9 cellular contexts compared by ENCODE assay signal in the genomic region with DNA sequence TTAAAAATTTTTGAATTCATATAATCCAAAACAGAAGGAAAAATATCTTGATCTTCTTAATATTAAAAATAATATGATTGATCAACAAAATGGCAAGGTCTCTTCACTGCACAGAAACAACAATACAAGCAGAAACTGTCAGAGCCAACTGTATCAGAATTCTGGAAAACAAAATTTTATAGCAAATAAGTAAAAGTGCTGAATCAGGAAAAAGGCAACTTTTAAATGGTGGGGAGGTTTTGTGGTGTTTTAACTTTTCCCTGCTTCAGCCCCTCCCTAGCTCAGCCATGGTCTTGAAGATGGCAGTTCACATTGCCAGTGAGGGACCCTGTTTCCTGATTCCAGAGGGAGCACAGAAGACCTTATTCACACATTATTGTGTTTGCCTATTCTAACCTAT. TPM values are rescaled to one million over a fixed set of nuclear protein-coding genes. Genes with fewer than 3 reads are reported as not detected.
"Had no signal": no experiment of that assay in that cellular context is flagged by ENCODE, and none has a peak within 500 bp of the region (broad histone marks: within the 10 kb centered on the region; RNA-seq: fewer than 3 reads in every experiment).

No MANE protein-coding gene starts in this region.

- H3K4me3 ChIP-seq: GM23248 had no signal

- H2AFZ ChIP-seq: GM23248 had no signal

- DNase-seq: GM23248, GOT3, H9, HCEC 1CT, KG1 had no signal

- H3K9ac ChIP-seq: GM23248 had no signal

- FAIRE-seq: H54 had no signal

- H3K27ac ChIP-seq: GM23248, HL-60 had no signal

RNA-seq across cellular contexts. Expression of gene SPESP1, which starts 37.6 kb away (rescaled TPM):
- total RNA-seq: H9, HT1080 had no signal

RNA-seq across cellular contexts. Expression of gene NOX5, which starts 46.5 kb away (rescaled TPM):
- polyA plus RNA-seq: GM23248, IgD-negative memory B cell had no signal
